Comparison of ENCODE assay signal across 8 cellular contexts in the genomic region with DNA sequence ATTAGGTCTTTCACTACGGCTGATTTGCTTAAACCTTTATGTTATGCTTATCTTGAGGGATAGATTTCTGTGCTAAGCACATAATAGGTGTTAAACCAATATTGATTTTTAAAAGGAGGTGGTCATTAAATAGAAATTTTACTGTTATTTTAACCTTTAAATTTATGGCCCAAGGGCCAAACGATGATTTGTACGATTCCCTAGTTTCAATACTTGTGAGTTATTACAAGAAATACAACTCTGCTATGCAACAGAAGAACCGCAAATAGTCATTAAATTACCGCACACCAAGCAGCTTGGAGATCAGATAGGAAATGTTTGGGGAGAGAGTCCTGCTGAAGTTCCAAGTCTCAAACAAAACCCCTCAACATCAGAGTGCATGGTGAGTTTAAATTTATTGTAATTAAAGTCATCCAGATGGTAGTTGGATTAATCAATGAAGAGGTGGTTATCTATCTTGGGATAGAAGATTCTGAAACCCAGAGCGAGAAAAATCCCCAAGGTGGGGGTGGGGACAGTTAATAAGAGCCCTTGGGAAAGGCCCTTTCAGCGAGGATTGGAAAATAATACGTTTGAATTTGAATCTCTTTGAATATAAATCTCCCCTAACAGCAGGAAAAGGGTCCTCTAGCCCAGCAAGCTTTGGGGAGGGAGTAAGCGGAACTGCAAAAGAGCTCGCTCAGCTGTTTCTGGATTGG. TPM values are rescaled to one million over a fixed set of nuclear protein-coding genes. Genes with fewer than 3 reads are reported as not detected.
A peak's percentile ranks its signal among the peaks of the same experiment; 100 is the strongest.
DNase-seq lines count a peak whose midpoint lies in the region; ATAC-seq and TF ChIP-seq lines count a peak whose summit lies in the region.

No MANE protein-coding gene starts in this region.

- peaks cover 4% of the 10 kb centered on the region for H3K27me3 Mint-ChIP-seq in nephron (ENCODE audit: low read depth)

- H3K9me3 ChIP-seq in OCI-LY7 (ENCODE audit: low read length), result no peaks in the 10 kb centered on the region
- H3K9me3 ChIP-seq in effector memory CD4-positive, alpha-beta T cell (ENCODE audit: control insufficient read depth, low read length), result no peaks in the 10 kb centered on the region

- H3K4me1 ChIP-seq in OCI-LY7 (ENCODE audit: insufficient read depth, low read length, poor library complexity, severe bottlenecking), result peaks cover 26% of the 10 kb centered on the region
- peaks cover 13% of the 10 kb centered on the region for H3K4me1 ChIP-seq in effector memory CD4-positive, alpha-beta T cell (ENCODE audit: control insufficient read depth, insufficient read depth, low read length, poor library complexity, severe bottlenecking)

- no peaks in the 10 kb centered on the region for H3K27me3 ChIP-seq in effector memory CD4-positive, alpha-beta T cell (replicated peaks; ENCODE audit: control insufficient read depth, insufficient read depth, low read length, poor library complexity, severe bottlenecking)

- peaks cover 20% of the 10 kb centered on the region for H4K20me1 ChIP-seq in OCI-LY7 (ENCODE audit: insufficient read depth, low read length)

- H2AFZ ChIP-seq in OCI-LY7 (ENCODE audit: low read length), result peak overlapping the region; percentile 77

- H3K27ac ChIP-seq in OCI-LY7 (ENCODE audit: low read depth, low read length, poor library complexity, severe bottlenecking), result peak overlapping the region; percentile 82
- H3K27ac ChIP-seq in effector memory CD4-positive, alpha-beta T cell (ENCODE audit: insufficient read depth, low read length, poor library complexity, severe bottlenecking), result peak overlapping the region; percentile 79

- peaks cover 18% of the 10 kb centered on the region for H3K36me3 ChIP-seq in OCI-LY7 (ENCODE audit: insufficient read depth, low read length)
- no peaks in the 10 kb centered on the region for H3K36me3 ChIP-seq in effector memory CD4-positive, alpha-beta T cell (ENCODE audit: control insufficient read depth, insufficient read depth, low read length)

- H3K36me3 Mint-ChIP-seq in nephron (ENCODE audit: low read depth), result no peaks in the 10 kb centered on the region

- TF ChIP-seq CTCF in AG10803 (conservative IDR thresholded peaks at IDR 0.05; ENCODE audit: low read length), result no peak
- TF ChIP-seq CTCF in GM20000 (IDR thresholded peaks at IDR 0.05; ENCODE audit: extremely low read depth, missing control alignments), result no peak
- no peak for TF ChIP-seq CTCF in OCI-LY7 (conservative IDR thresholded peaks at IDR 0.05; ENCODE audit: low read length)
- TF ChIP-seq CTCF in nephron (IDR thresholded peaks at IDR 0.05; ENCODE audit: unreplicated experiment in 3 of 3), result no peak

- BruUV-seq in OCI-LY7 (replicated peaks; lab: Mats Ljungman, UMichigan), result TSS peak; percentile 82

- H3K4me3 ChIP-seq in AG10803 (ENCODE audit: low read length) (peak overlapping the region; percentile 80), OCI-LY7 (ENCODE audit: low read depth, low read length, poor library complexity, severe bottlenecking) (peak overlapping the region; percentile 86)
- H3K4me3 ChIP-seq in effector memory CD4-positive, alpha-beta T cell (ENCODE audit: insufficient read depth, low read depth, low read length, poor library complexity, severe bottlenecking), result peak overlapping the region; percentile 79

- H3K4me2 ChIP-seq in OCI-LY7 (ENCODE audit: low read length), result peak overlapping the region; percentile 71

- H3K4me3 Mint-ChIP-seq in nephron, result peak overlapping the region; percentile 93 to 99 (median 99)

- intact Hi-C loops in OCI-LY7 (cut with micrococcal nuclease; ENCODE audit: unreplicated experiment), result loop anchor here (10.0 kb wide), 3 partner anchors 143 to 1163 kb away; a partner anchor contains a TSS
- intact Hi-C loops in posterior vena cava (cut with DNase I), result no loop called here

- CTCF ChIA-PET in OCI-LY7 (lab: Charles Lee; ENCODE audit: unreplicated experiment), result interaction anchor here (1.3 kb wide), 1 partner anchor 18 kb away, joined by 3 read pairs; no protein-coding TSS in a partner anchor

- H3K79me2 ChIP-seq in OCI-LY7 (ENCODE audit: insufficient read depth, low read depth, low read length), result peaks cover 32% of the 10 kb centered on the region

- POLR2A ChIA-PET in OCI-LY7 (lab: Charles Lee), result interaction anchor here (0.6 to 1.4 kb wide), 10 partner anchors 10 to 162 kb away, joined by 3 to 5 read pairs (median 3); a partner anchor contains a TSS

- ATAC-seq in GM19397 (IDR thresholded peaks at IDR 0.05; ENCODE audit: unreplicated experiment), result no peak

- H3K9me3 Mint-ChIP-seq in nephron, result no peaks in the 10 kb centered on the region

- DNase-seq in AG10803 (ENCODE audit: low read depth) (peak; percentile 11), GM20000 (ENCODE audit: low spot score) (peak; percentile 27), OCI-LY7 (ENCODE audit: low spot score) (no peak), posterior vena cava (ENCODE audit: low spot score) (no peak), cortex of kidney (lab: John Stamatoyannopoulos, UW) (no peak)
- DNase-seq in effector memory CD4-positive, alpha-beta T cell, result no peak

- H3K4me1 Mint-ChIP-seq in nephron, result peaks cover 34% of the 10 kb centered on the region

- peak overlapping the region; percentile 99 to 100 (median 100) for H3K27ac Mint-ChIP-seq in nephron

- H3K9me2 ChIP-seq in OCI-LY7 (ENCODE audit: insufficient read depth, low read length), result no peaks in the 10 kb centered on the region

RNA-seq across cellular contexts. Expression of a gene that starts 0.8 kb away (rescaled TPM):
- 30.6 and 32.3 TPM in 2 replicates for total RNA-seq in OCI-LY7 (2014; rRNA removed; shearing (Covaris generic))
- total RNA-seq in OCI-LY7 (2022) (46.3 and 52.5 TPM in 2 replicates), posterior vena cava (10 to 100 TPM; 19.0 to 23.3 TPM)

Comparison
In these comparisons a context has a peak if more than half of its experiments do, and no peak if none do; other contexts are left out.
1. DNase-seq: peak in AG10803 (single experiment) and GM20000 (single experiment); none in OCI-LY7 (single experiment), effector memory CD4-positive, alpha-beta T cell (0 of 3), posterior vena cava (single experiment) and cortex of kidney (single experiment).
2. Peak in every context shown above with its lines, with median percentiles within 50 percentile points of each other: H3K4me3 ChIP-seq.